Comparison of ENCODE assay signal across 20 cellular contexts in the genomic region with DNA sequence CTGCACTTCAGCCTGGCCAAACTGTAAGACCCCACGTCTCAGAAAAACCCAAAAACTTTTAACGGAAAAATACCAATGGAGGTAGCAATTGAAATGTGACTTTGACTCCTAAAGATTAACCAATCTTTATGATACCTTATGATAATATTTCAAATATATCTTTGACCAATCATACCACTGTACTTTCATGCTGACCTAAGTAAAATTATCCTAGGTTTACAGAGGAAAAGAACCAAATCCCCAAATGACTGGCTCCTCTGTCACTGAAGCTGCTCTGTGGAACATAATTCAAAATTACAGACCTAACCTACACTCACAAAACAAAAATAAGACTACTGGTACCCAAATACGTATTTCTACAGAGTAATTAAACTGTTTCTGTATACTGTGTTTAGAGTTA. TPM values are rescaled to one million over a fixed set of nuclear protein-coding genes. Genes with fewer than 3 reads are reported as not detected.
A peak's percentile ranks its signal among the peaks of the same experiment; 100 is the strongest.
DNase-seq lines count a peak whose midpoint lies in the region; ATAC-seq, FAIRE-seq and TF ChIP-seq lines count a peak whose summit lies in the region.
"Had no signal": no experiment of that assay in that cellular context is flagged by ENCODE, and none has a peak within 500 bp of the region (broad histone marks: within the 10 kb centered on the region; RNA-seq: fewer than 3 reads in every experiment).

No MANE protein-coding gene starts in this region.

- TF ChIP-seq POLR2A in HepG2 (IDR thresholded peaks at IDR 0.05; ENCODE audit: insufficient read depth in 1 of 2, low read depth in 2 of 2, low read length in 2 of 2) = no peak
- TF ChIP-seq POLR2A in right lobe of liver (IDR thresholded peaks at IDR 0.05) = no peak
- TF ChIP-seq POLR2A in endothelial cell of umbilical vein (IDR thresholded peaks at IDR 0.05; ENCODE audit: low read depth, low read length) = no peak

- in situ Hi-C loops in HepG2 (cut with HindIII; ENCODE audit: extremely low pct_ligation_motif_present, low pct_unique_long_range_greater_than_20kb) = no loop called here

- TF ChIP-seq CTCF in HepG2 (CRISPR knock-in tag; IDR thresholded peaks at IDR 0.05) = no peak
- no peak for TF ChIP-seq CTCF in right lobe of liver (IDR thresholded peaks at IDR 0.05)
- no peak for TF ChIP-seq CTCF in RWPE2 (IDR thresholded peaks at IDR 0.05; ENCODE audit: poor library complexity, severe bottlenecking)
- no peak for TF ChIP-seq CTCF in endothelial cell of umbilical vein (IDR thresholded peaks at IDR 0.05; ENCODE audit: extremely low read depth in 1 of 2, insufficient read depth in 1 of 2, low read depth in 1 of 2, low read length in 2 of 2)

- H3K4me1 ChIP-seq in HepG2 (ENCODE audit: insufficient read depth, low read length) = peaks cover 82% of the 10 kb centered on the region
- H3K4me1 ChIP-seq in right lobe of liver = peaks cover 0 to 26% (median 11%) of the 10 kb centered on the region in 4 donors
- no peaks in the 10 kb centered on the region for H3K4me1 ChIP-seq in RWPE2 (ENCODE audit: insufficient read depth, poor library complexity, severe bottlenecking)
- H3K4me1 ChIP-seq in endothelial cell of umbilical vein (ENCODE audit: control insufficient read depth, extremely low read depth, insufficient read depth, low read length) = no peaks in the 10 kb centered on the region

- no peak for TF ChIP-seq RAD21 in HepG2 (CRISPR knock-in tag; IDR thresholded peaks at IDR 0.05)

- H3K9me3 ChIP-seq in HepG2 (ENCODE audit: low read length) (no peaks in the 10 kb centered on the region), right lobe of liver (no peaks in the 10 kb centered on the region), RWPE2 (ENCODE audit: severe bottlenecking) (no peaks in the 10 kb centered on the region), endothelial cell of umbilical vein (replicated peaks; ENCODE audit: control insufficient read depth, insufficient read depth, low read length) (no peaks in the 10 kb centered on the region)
- H3K9me3 ChIP-seq: thyroid gland had no signal

- H2AFZ ChIP-seq in HepG2 (ENCODE audit: low read length) (no peak overlapping the region), endothelial cell of umbilical vein (ENCODE audit: low read depth, low read length) (no peak overlapping the region)

- WGBS in HepG2 (ENCODE audit: low lambda C conversion rate) = 95% methylated on average over 3 of the region's 3 CpGs
- WGBS in right lobe of liver (ENCODE audit: insufficient coverage, low coverage, low lambda C conversion rate, missing lambda C conversion rate) = 81% methylated on average over 3 of the region's 3 CpGs

- no peaks in the 10 kb centered on the region for H3K9me1 ChIP-seq in endothelial cell of umbilical vein (replicated peaks; ENCODE audit: control insufficient read depth, extremely low read depth, insufficient read depth, low read length)

- peaks cover 32 to 51% of the 10 kb centered on the region in 2 donors for H3K36me3 Mint-ChIP-seq in stimulated activated naive B cell treated with anti-CD40 and anti-IgM and Interleukin-4, amounts not matched to agents 10 μg/mL and 1 μg/mL and 100 μg/mL, for 72 hours

- H3K4me1 Mint-ChIP-seq in stimulated activated naive B cell treated with anti-CD40 and anti-IgM and Interleukin-4, amounts not matched to agents 10 μg/mL and 1 μg/mL and 100 μg/mL, for 72 hours = peaks cover 17 to 37% of the 10 kb centered on the region in 2 donors

- DNase-seq in HepG2 (ENCODE audit: low spot score) = no peak
- no peak for DNase-seq in right lobe of liver
- DNase-seq in RWPE2 (ENCODE audit: low spot score) = no peak
- DNase-seq in endothelial cell of umbilical vein (ENCODE audit: low read depth, low spot score) = no peak
- no peak for DNase-seq in stimulated activated naive B cell treated with anti-CD40 and anti-IgM and Interleukin-4, amounts not matched to agents 10 μg/mL and 1 μg/mL and 100 μg/mL, for 72 hours
- DNase-seq in GM19238 (ENCODE audit: insufficient read length, low spot score) = no peak
- DNase-seq in SHP77 treated with DMSO at 0.1 percent for 48 hours (lab: John Stamatoyannopoulos, UW) = no peak
- DNase-seq: activated CD4-positive, alpha-beta T cell treated with anti-CD3 and anti-CD28 coated beads for 48 hours; COR-L47; DND-41; KG1; NCI-H1048; NCI-H2081; NK-92 treated with Interleukin-12 subunit alpha and Interleukin-12 subunit beta, amount 100 ng/mL, for 24 hours; retina; thyroid gland had no signal

- H3K4me3 ChIP-seq in HepG2 (replicated peaks in 1 of 3; ENCODE audit: insufficient read depth in 1 of 3, low read depth in 2 of 3, low read length in 3 of 3) (no peak overlapping the region), right lobe of liver (no peak overlapping the region), RWPE2 (ENCODE audit: severe bottlenecking) (no peak overlapping the region), endothelial cell of umbilical vein (replicated peaks in 1 of 3; ENCODE audit: insufficient read depth in 1 of 3, low read depth in 1 of 3, low read length in 3 of 3) (no peak overlapping the region)
- H3K4me3 ChIP-seq: thyroid gland had no signal

- no peaks in the 10 kb centered on the region for H3K27me3 ChIP-seq in HepG2 (ENCODE audit: control insufficient read depth in 1 of 2, insufficient read depth in 2 of 2, low read length in 2 of 2)
- H3K27me3 ChIP-seq in right lobe of liver = no peaks in the 10 kb centered on the region
- H3K27me3 ChIP-seq in RWPE2 (ENCODE audit: insufficient read depth, poor library complexity, severe bottlenecking) = no peaks in the 10 kb centered on the region
- H3K27me3 ChIP-seq in endothelial cell of umbilical vein (ENCODE audit: control insufficient read depth in 2 of 2, insufficient read depth in 2 of 2, low read length in 2 of 2) = no peaks in the 10 kb centered on the region
- H3K27me3 ChIP-seq: thyroid gland had no signal

- CTCF ChIA-PET in HepG2 (lab: Yijun Ruan, JAX; ENCODE audit: low intra/inter-chr PET ratio, low total read pairs) = no interaction called here
- CTCF ChIA-PET in endothelial cell of umbilical vein (lab: Charles Lee) = interaction anchor here (0.7 to 1.7 kb wide), 3 partner anchors 12 to 161 kb away, joined by 3 to 4 read pairs (median 3); no protein-coding TSS in a partner anchor

- H3K4me3 Mint-ChIP-seq in stimulated activated naive B cell treated with anti-CD40 and anti-IgM and Interleukin-4, amounts not matched to agents 10 μg/mL and 1 μg/mL and 100 μg/mL, for 72 hours = no peak overlapping the region

- H4K20me1 ChIP-seq in HepG2 (ENCODE audit: insufficient read depth, low read length) (peaks cover 62% of the 10 kb centered on the region), endothelial cell of umbilical vein (replicated peaks; ENCODE audit: control insufficient read depth, extremely low read depth, insufficient read depth, low read length) (peaks cover 25% of the 10 kb centered on the region)

- H3K36me3 ChIP-seq in HepG2 (replicated peaks in 1 of 2; ENCODE audit: control insufficient read depth in 1 of 2, insufficient read depth in 2 of 2, low read length in 2 of 2) = peaks cover 18 to 80% of the 10 kb centered on the region in 2 experiments
- peaks cover 6 to 35% (median 13%) of the 10 kb centered on the region in 4 donors for H3K36me3 ChIP-seq in right lobe of liver
- H3K36me3 ChIP-seq in RWPE2 (ENCODE audit: low read depth) = peaks cover 87% of the 10 kb centered on the region
- peaks cover 19 to 43% of the 10 kb centered on the region in 2 experiments for H3K36me3 ChIP-seq in endothelial cell of umbilical vein (ENCODE audit: control insufficient read depth in 2 of 2, extremely low read depth in 1 of 2, insufficient read depth in 2 of 2, low read length in 2 of 2)

- no peaks in the 10 kb centered on the region for H3K9me3 Mint-ChIP-seq in stimulated activated naive B cell treated with anti-CD40 and anti-IgM and Interleukin-4, amounts not matched to agents 10 μg/mL and 1 μg/mL and 100 μg/mL, for 72 hours

- TF ChIP-seq EP300 in HepG2 (IDR thresholded peaks at IDR 0.05; ENCODE audit: low read depth in 2 of 2, low read length in 2 of 2) (no peak), HepG2 (CRISPR knock-in tag; IDR thresholded peaks at IDR 0.05; ENCODE audit: borderline replicate concordance) (no peak)

- H3K9ac ChIP-seq in HepG2 (ENCODE audit: insufficient read depth, low read depth, low read length) (no peak overlapping the region), endothelial cell of umbilical vein (replicated peaks; ENCODE audit: extremely low read depth, insufficient read depth, low read length) (no peak overlapping the region)

- peak overlapping the region; percentile 3 for H3K27ac Mint-ChIP-seq in stimulated activated naive B cell treated with anti-CD40 and anti-IgM and Interleukin-4, amounts not matched to agents 10 μg/mL and 1 μg/mL and 100 μg/mL, for 72 hours

- intact Hi-C loops in HepG2 (cut with micrococcal nuclease; ENCODE audit: unreplicated experiment) (loop anchor here (5.0 kb wide), 1 partner anchor 35 kb away; no protein-coding TSS in a partner anchor), right lobe of liver (cut with DNase I) (no loop called here), endothelial cell of umbilical vein (cut with micrococcal nuclease) (no loop called here)

- H3K27ac ChIP-seq in HepG2 (ENCODE audit: extremely low read length, insufficient read depth, low read length) (peak overlapping the region; percentile 4), right lobe of liver (no peak overlapping the region), RWPE2 (ENCODE audit: poor library complexity, severe bottlenecking) (peak overlapping the region; percentile 0), endothelial cell of umbilical vein (ENCODE audit: insufficient read depth, low read depth, low read length) (no peak overlapping the region)

- no peak overlapping the region for H3K4me2 ChIP-seq in HepG2 (ENCODE audit: low read depth, low read length)
- no peak overlapping the region for H3K4me2 ChIP-seq in endothelial cell of umbilical vein (ENCODE audit: insufficient read depth, low read length)

- no TSS peak for BruUV-seq in HepG2 (replicated peaks; lab: Mats Ljungman, UMichigan)
- BruUV-seq in endothelial cell of umbilical vein (replicated peaks; lab: Mats Ljungman, UMichigan) = no TSS peak

- no peak for FAIRE-seq in HepG2 (lab: Jason Lieb, UNC)
- FAIRE-seq in endothelial cell of umbilical vein (lab: Jason Lieb, UNC) = peak; percentile 21

- dilution Hi-C loops in endothelial cell of umbilical vein (cut with MboI; ENCODE audit: extremely low pct_ligation_motif_present, low sequenced_read_pairs) = no loop called here

- POLR2A ChIA-PET in HepG2 (lab: Yijun Ruan, JAX) = interaction anchor here (1.0 kb wide), 1 partner anchor 10 kb away, joined by 4 read pairs; no protein-coding TSS in a partner anchor
- POLR2A ChIA-PET in endothelial cell of umbilical vein (lab: Charles Lee) = no interaction called here

- no peak for ATAC-seq in HepG2
- ATAC-seq in right lobe of liver = no peak
- no peak for ATAC-seq in RWPE2 (ENCODE audit: low read depth)
- ATAC-seq in stimulated activated naive B cell treated with anti-CD40 and anti-IgM and Interleukin-4, amounts not matched to agents 10 μg/mL and 1 μg/mL and 100 μg/mL, for 72 hours (replicated peaks) = no peak
- ATAC-seq in HG03025 (IDR thresholded peaks at IDR 0.05; ENCODE audit: low FRiP score, unreplicated experiment) = no peak

- no peaks in the 10 kb centered on the region for H3K27me3 Mint-ChIP-seq in stimulated activated naive B cell treated with anti-CD40 and anti-IgM and Interleukin-4, amounts not matched to agents 10 μg/mL and 1 μg/mL and 100 μg/mL, for 72 hours

- peaks cover 56% of the 10 kb centered on the region for H3K79me2 ChIP-seq in HepG2 (ENCODE audit: insufficient read depth, low read length)
- peaks cover 60% of the 10 kb centered on the region for H3K79me2 ChIP-seq in endothelial cell of umbilical vein (ENCODE audit: control insufficient read depth, insufficient read depth, low read length)

RNA-seq across cellular contexts. Expression of gene STPG4, which starts 7.7 kb away (rescaled TPM):
- total RNA-seq in HepG2 (2016; rRNA removed; fragmentation: Illumina TruSeq; extraction: Trizol) (0.15 TPM in 2 replicates), right lobe of liver (not detected), endothelial cell of umbilical vein (0.21 and 0.53 TPM in 2 replicates)
- 0.53 and 1.1 TPM in 2 replicates for total RNA-seq in HepG2 (2016; cell fraction: cytosol; rRNA removed; fragmentation: Illumina TruSeq; extraction: Trizol; ENCODE audit: low read depth)
- total RNA-seq in HepG2 (2016; cell fraction: insoluble cytoplasmic fraction; rRNA removed; fragmentation: Illumina TruSeq; extraction: Trizol) = 0.28 TPM in 1 of 2 replicates, not detected in the other
- 0.34 and 0.71 TPM in 2 replicates for total RNA-seq in HepG2 (2016; cell fraction: membrane; rRNA removed; fragmentation: Illumina TruSeq; extraction: Trizol)
- total RNA-seq in HepG2 (2016; cell fraction: nucleus; rRNA removed; fragmentation: Illumina TruSeq; extraction: Trizol) = 0.41 and 0.75 TPM in 2 replicates
- polyA plus RNA-seq in HepG2 (2011; rRNA removed) (0.11 and 0.20 TPM in 2 replicates), endothelial cell of umbilical vein (not detected in 2 replicates)
- polyA plus RNA-seq in HepG2 (2011; cell fraction: cytosol; rRNA removed) = not detected in 2 replicates
- polyA plus RNA-seq in HepG2 (2011; cell fraction: nucleus; rRNA removed) = 0.19 and 0.80 TPM in 2 replicates
- 0.17 and 0.27 TPM in 2 replicates for polyA plus RNA-seq in HepG2 (2012)
- polyA plus RNA-seq in HepG2 (2016; cell fraction: cytosol; fragmentation: Illumina TruSeq; extraction: Trizol; ENCODE audit: low read depth) = not detected in 2 replicates
- not detected in 2 replicates for polyA plus RNA-seq in HepG2 (2016; cell fraction: insoluble cytoplasmic fraction; fragmentation: Illumina TruSeq; extraction: Trizol; ENCODE audit: low read depth)
- not detected in 2 replicates for polyA plus RNA-seq in HepG2 (2016; cell fraction: membrane; fragmentation: Illumina TruSeq; extraction: Trizol; ENCODE audit: low read depth)
- polyA plus RNA-seq in HepG2 (2016; cell fraction: nucleus; fragmentation: Illumina TruSeq; extraction: Trizol; ENCODE audit: insufficient read depth, low read depth) = not detected in 2 replicates
- polyA minus RNA-seq in HepG2 (2011; rRNA and poly(A)+ RNA removed; ENCODE audit: low replicate concordance) = 0.23 and 0.32 TPM in 2 replicates
- polyA minus RNA-seq in HepG2 (2011; cell fraction: cytosol; rRNA and poly(A)+ RNA removed) = not detected in 2 replicates
- 1.5 and 2.6 TPM in 2 replicates for polyA minus RNA-seq in HepG2 (2011; cell fraction: nucleus; rRNA and poly(A)+ RNA removed)
- not detected in 2 replicates for polyA plus RNA-seq in endothelial cell of umbilical vein (2011; cell fraction: cytosol; rRNA removed)
- polyA plus RNA-seq in endothelial cell of umbilical vein (2011; cell fraction: nucleus; rRNA removed) = 0.25 and 0.32 TPM in 2 replicates
- not detected in 2 replicates for polyA plus RNA-seq in endothelial cell of umbilical vein (2012)
- 0.36 TPM in 1 of 2 replicates, not detected in the other for polyA minus RNA-seq in endothelial cell of umbilical vein
- polyA minus RNA-seq in endothelial cell of umbilical vein (2011; cell fraction: cytosol; rRNA and poly(A)+ RNA removed) = not detected
- polyA minus RNA-seq in endothelial cell of umbilical vein (2011; cell fraction: nucleus; rRNA and poly(A)+ RNA removed) = 0.53 and 0.58 TPM in 2 replicates
- total RNA-seq: cardiac septum, NCI-H460, RPMI7951 had no signal

RNA-seq across cellular contexts. Expression of gene CALM2, which starts 13.5 kb away (rescaled TPM):
- total RNA-seq in HepG2 (2016; rRNA removed; fragmentation: Illumina TruSeq; extraction: Trizol) (1,135 and 1,941 TPM in 2 replicates), right lobe of liver (100 to 1,000 TPM; 130 to 301 (median 227) TPM), endothelial cell of umbilical vein (446 and 501 TPM in 2 replicates)
- 204 and 218 TPM in 2 replicates for total RNA-seq in HepG2 (2016; cell fraction: cytosol; rRNA removed; fragmentation: Illumina TruSeq; extraction: Trizol; ENCODE audit: low read depth)
- 1,133 and 2,031 TPM in 2 replicates for total RNA-seq in HepG2 (2016; cell fraction: insoluble cytoplasmic fraction; rRNA removed; fragmentation: Illumina TruSeq; extraction: Trizol)
- 342 and 376 TPM in 2 replicates for total RNA-seq in HepG2 (2016; cell fraction: membrane; rRNA removed; fragmentation: Illumina TruSeq; extraction: Trizol)
- 391 and 398 TPM in 2 replicates for total RNA-seq in HepG2 (2016; cell fraction: nucleus; rRNA removed; fragmentation: Illumina TruSeq; extraction: Trizol)
- polyA plus RNA-seq in HepG2 (2011; rRNA removed) (199 and 375 TPM in 2 replicates), endothelial cell of umbilical vein (209 and 327 TPM in 2 replicates)
- polyA plus RNA-seq in HepG2 (2011; cell fraction: cytosol; rRNA removed) = 180 and 322 TPM in 2 replicates
- polyA plus RNA-seq in HepG2 (2011; cell fraction: nucleus; rRNA removed) = 56.5 and 80.7 TPM in 2 replicates
- 523 and 688 TPM in 2 replicates for polyA plus RNA-seq in HepG2 (2012)
- polyA plus RNA-seq in HepG2 (2016; cell fraction: cytosol; fragmentation: Illumina TruSeq; extraction: Trizol; ENCODE audit: low read depth) = 147 and 158 TPM in 2 replicates
- polyA plus RNA-seq in HepG2 (2016; cell fraction: insoluble cytoplasmic fraction; fragmentation: Illumina TruSeq; extraction: Trizol; ENCODE audit: low read depth) = 1,845 and 2,024 TPM in 2 replicates
- polyA plus RNA-seq in HepG2 (2016; cell fraction: membrane; fragmentation: Illumina TruSeq; extraction: Trizol; ENCODE audit: low read depth) = 291 and 300 TPM in 2 replicates
- 648 and 664 TPM in 2 replicates for polyA plus RNA-seq in HepG2 (2016; cell fraction: nucleus; fragmentation: Illumina TruSeq; extraction: Trizol; ENCODE audit: insufficient read depth, low read depth)
- 41.7 and 64.0 TPM in 2 replicates for polyA minus RNA-seq in HepG2 (2011; rRNA and poly(A)+ RNA removed; ENCODE audit: low replicate concordance)
- 133 and 146 TPM in 2 replicates for polyA minus RNA-seq in HepG2 (2011; cell fraction: cytosol; rRNA and poly(A)+ RNA removed)
- polyA minus RNA-seq in HepG2 (2011; cell fraction: nucleus; rRNA and poly(A)+ RNA removed) = 169 and 178 TPM in 2 replicates
- 312 and 385 TPM in 2 replicates for polyA plus RNA-seq in endothelial cell of umbilical vein (2011; cell fraction: cytosol; rRNA removed)
- 146 and 242 TPM in 2 replicates for polyA plus RNA-seq in endothelial cell of umbilical vein (2011; cell fraction: nucleus; rRNA removed)
- polyA plus RNA-seq in endothelial cell of umbilical vein (2012) = 674 and 938 TPM in 2 replicates
- polyA minus RNA-seq in endothelial cell of umbilical vein = 79.6 and 100 TPM in 2 replicates
- polyA minus RNA-seq in endothelial cell of umbilical vein (2011; cell fraction: cytosol; rRNA and poly(A)+ RNA removed) = 129 TPM
- polyA minus RNA-seq in endothelial cell of umbilical vein (2011; cell fraction: nucleus; rRNA and poly(A)+ RNA removed) = 71.9 and 97.9 TPM in 2 replicates

Comparison
In these comparisons a context has a peak if more than half of its experiments do, and no peak if none do; other contexts are left out.
1. H3K27ac ChIP-seq: peak in HepG2 (single experiment) and RWPE2 (single experiment); none in right lobe of liver (0 of 3) and endothelial cell of umbilical vein (single experiment).